8 cellular contexts compared by ENCODE assay signal in genomic region chr4:85084371-85085170, GRCh38.
DNase-seq lines count a peak whose midpoint lies in the region; ATAC-seq and TF ChIP-seq lines count a peak whose summit lies in the region.

No MANE protein-coding gene starts in this region.

- H2AFZ ChIP-seq in mammary epithelial cell (ENCODE audit: low read depth, low read length) = no peak overlapping the region

- 2% methylated on average over 3 of the region's 3 CpGs for WGBS in mammary epithelial cell (ENCODE audit: low coverage, missing lambda C conversion rate)

- H3K9ac ChIP-seq in mammary epithelial cell (ENCODE audit: insufficient read depth, low read length) = no peak overlapping the region

- H3K4me1 ChIP-seq in mammary epithelial cell (ENCODE audit: insufficient read depth, low read length) = no peaks in the 10 kb centered on the region
- no peaks in the 10 kb centered on the region for H3K4me1 ChIP-seq in upper lobe of right lung

- H3K9me3 ChIP-seq in mammary epithelial cell (replicated peaks; ENCODE audit: insufficient read depth, low read length) = no peaks in the 10 kb centered on the region
- no peaks in the 10 kb centered on the region for H3K9me3 ChIP-seq in upper lobe of right lung

- in situ Hi-C loops in mammary epithelial cell (cut with MboI; ENCODE audit: low sequenced_read_pairs in 2 of 2) = no loop called here

- no TSS peak for BruUV-seq in mammary epithelial cell (replicated peaks; lab: Mats Ljungman, UMichigan)

- H3K4me2 ChIP-seq in mammary epithelial cell (ENCODE audit: insufficient read depth, low read depth, low read length) = no peak overlapping the region

- H3K36me3 ChIP-seq in mammary epithelial cell (ENCODE audit: insufficient read depth, low read length) = no peaks in the 10 kb centered on the region
- no peaks in the 10 kb centered on the region for H3K36me3 ChIP-seq in upper lobe of right lung

- CTCF ChIA-PET in mammary epithelial cell (lab: Charles Lee; ENCODE audit: low non-redundant PET) = interaction anchor here (0.5 to 0.9 kb wide), 3 partner anchors 506 to 890 kb away, joined by 3 to 6 read pairs (median 4); no protein-coding TSS in a partner anchor

- dilution Hi-C loops in mammary epithelial cell (cut with HindIII; ENCODE audit: low sequenced_read_pairs) = no loop called here

- H3K79me2 ChIP-seq in mammary epithelial cell (ENCODE audit: insufficient read depth, low read length) = no peaks in the 10 kb centered on the region

- intact Hi-C loops in mammary epithelial cell (cut with micrococcal nuclease) = loop anchor here (1.0 to 10.0 kb wide), 4 partner anchors 62 to 880 kb away; no protein-coding TSS in a partner anchor
- intact Hi-C loops in upper lobe of right lung (cut with DNase I) = no loop called here

- H4K20me1 ChIP-seq in mammary epithelial cell (ENCODE audit: insufficient read depth, low read length) = no peaks in the 10 kb centered on the region

- H3K4me3 ChIP-seq in mammary epithelial cell (replicated peaks in 1 of 3; ENCODE audit: insufficient read depth in 1 of 3, low read depth in 2 of 3, low read length in 3 of 3) = no peak overlapping the region
- no peak overlapping the region for H3K4me3 ChIP-seq in upper lobe of right lung

- ATAC-seq in GM21390 (IDR thresholded peaks at IDR 0.05; ENCODE audit: unreplicated experiment) = peak; percentile 82
- peak; percentile 68 for ATAC-seq in upper lobe of right lung

- H3K27me3 ChIP-seq in mammary epithelial cell (ENCODE audit: insufficient read depth, low read length) = peaks cover 5% of the 10 kb centered on the region
- no peaks in the 10 kb centered on the region for H3K27me3 ChIP-seq in upper lobe of right lung

- peak; percentile 59 to 73 for TF ChIP-seq CTCF in mammary epithelial cell (conservative IDR thresholded peaks at IDR 0.05 in 1 of 2, IDR thresholded peaks at IDR 0.05 in 1 of 2; ENCODE audit: extremely low read depth in 1 of 2, insufficient read depth in 1 of 2, low read depth in 1 of 2, low read length in 2 of 2)
- peak; percentile 66 for TF ChIP-seq CTCF in upper lobe of right lung (IDR thresholded peaks at IDR 0.05)

- H3K27ac ChIP-seq in mammary epithelial cell (ENCODE audit: insufficient read depth, low read depth, low read length) = no peak overlapping the region
- no peak overlapping the region for H3K27ac ChIP-seq in upper lobe of right lung

- DNase-seq in NCI-H2081 (lab: John Stamatoyannopoulos, UW) = peak; percentile 47 to 50
- DNase-seq in NCI-H2081 treated with DMSO at 0.1 percent for 48 hours (lab: John Stamatoyannopoulos, UW) = no peak
- DNase-seq in HPDE6-E6E7 (ENCODE audit: extremely low spot score) = peak; percentile 12
- DNase-seq in NCI-H82 treated with DMSO at 0.1 percent for 48 hours (lab: John Stamatoyannopoulos, UW; ENCODE audit: unreplicated experiment) = peak; percentile 11
- peak; percentile 56 for DNase-seq in mammary epithelial cell
- peak; percentile 85 for DNase-seq in left kidney (ENCODE audit: low read depth, low spot score)
- no peak for DNase-seq in upper lobe of right lung

Comparison
In these comparisons a context has a peak if more than half of its experiments do, and no peak if none do; other contexts are left out.
1. DNase-seq: peak in NCI-H2081 (2 of 2), HPDE6-E6E7 (single experiment), NCI-H82 treated with DMSO at 0.1 percent for 48 hours (single experiment), mammary epithelial cell (single experiment) and left kidney (single experiment); none in NCI-H2081 treated with DMSO at 0.1 percent for 48 hours (single experiment) and upper lobe of right lung (single experiment).